ENCODE assay signal across 12 cellular contexts in the genomic region with DNA sequence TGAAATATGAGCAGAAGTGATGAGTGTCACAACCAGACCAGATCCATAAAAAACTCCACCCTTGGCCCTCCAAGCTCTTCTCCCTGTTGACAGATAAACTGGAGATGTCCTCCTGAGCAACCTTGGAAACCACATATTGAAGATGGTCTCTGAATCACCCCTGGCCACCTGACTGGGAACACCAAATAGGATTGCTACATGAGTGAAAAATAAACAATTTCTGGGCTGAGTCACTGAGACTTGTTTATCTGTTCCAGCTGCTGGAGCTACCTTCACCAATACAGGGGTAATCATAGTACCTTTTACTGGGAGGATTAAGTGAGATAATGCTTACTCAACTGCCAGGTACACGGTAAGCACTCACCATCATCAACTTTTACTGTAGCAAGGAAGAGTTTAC. TPM values are rescaled to one million over a fixed set of nuclear protein-coding genes. Genes with fewer than 3 reads are reported as not detected.
DNase-seq lines count a peak whose midpoint lies in the region; ATAC-seq, FAIRE-seq and TF ChIP-seq lines count a peak whose summit lies in the region.
"Had no signal": no experiment of that assay in that cellular context is flagged by ENCODE, and none has a peak within 500 bp of the region (broad histone marks: within the 10 kb centered on the region; RNA-seq: fewer than 3 reads in every experiment).

No MANE protein-coding gene starts in this region.

- intact Hi-C loops in upper lobe of right lung (cut with DNase I): no loop called here

- peak overlapping the region; percentile 60 for H3K27ac ChIP-seq in temporal lobe (ENCODE audit: low read depth, low read length)
- H3K27ac ChIP-seq in upper lobe of right lung: no peak overlapping the region

- FAIRE-seq in islet of Langerhans (lab: Jason Lieb, UNC): peak; percentile 45

- in situ Hi-C loops in astrocyte of the cerebellum (cut with HindIII; ENCODE audit: low sequenced_read_pairs): no loop called here

- no peak for TF ChIP-seq CTCF in astrocyte of the cerebellum (IDR thresholded peaks at IDR 0.05; ENCODE audit: low read depth, low read length, missing control alignments)
- TF ChIP-seq CTCF in upper lobe of right lung (IDR thresholded peaks at IDR 0.05): no peak

- H3K27me3 ChIP-seq in upper lobe of right lung: no peaks in the 10 kb centered on the region

- no peaks in the 10 kb centered on the region for H3K9me3 ChIP-seq in upper lobe of right lung

- DNase-seq in HCEC 1CT: peak; percentile 93
- peak; percentile 9 for DNase-seq in astrocyte of the cerebellum (ENCODE audit: low read depth)
- DNase-seq in upper lobe of right lung: no peak
- DNase-seq in NCI-H345 treated with DMSO at 0.1 percent for 48 hours (lab: John Stamatoyannopoulos, UW; ENCODE audit: unreplicated experiment): no peak
- DNase-seq in HT-29 (ENCODE audit: low spot score): no peak
- DNase-seq: activated T-cell treated with anti-CD3 and anti-CD28 coated beads for 4 hours, NCI-H82, right cardiac atrium had no signal

- H3K4me3 ChIP-seq in astrocyte of the cerebellum (ENCODE audit: low read depth, low read length) (no peak overlapping the region), upper lobe of right lung (no peak overlapping the region)

- no peaks in the 10 kb centered on the region for H3K36me3 ChIP-seq in upper lobe of right lung

- no peaks in the 10 kb centered on the region for H3K4me1 ChIP-seq in upper lobe of right lung

- ATAC-seq in upper lobe of right lung: no peak
- ATAC-seq in GM19324 (IDR thresholded peaks at IDR 0.05; ENCODE audit: low FRiP score, unreplicated experiment): no peak

RNA-seq across cellular contexts. Expression of gene PCA3, which starts 53.3 kb away (rescaled TPM):
- total RNA-seq in temporal lobe (0.49 TPM), upper lobe of right lung (not detected)
- total RNA-seq in HT-29 (2014; rRNA removed; shearing (Covaris generic)): not detected in 2 replicates
- total RNA-seq: kidney epithelial cell had no signal

Comparison
In these comparisons a context has a peak if more than half of its experiments do, and no peak if none do; other contexts are left out.
1. DNase-seq: peak in HCEC 1CT (single experiment) and astrocyte of the cerebellum (single experiment); none in upper lobe of right lung (single experiment), NCI-H345 treated with DMSO at 0.1 percent for 48 hours (single experiment) and HT-29 (single experiment).